Comparison of ENCODE assay signal across 2 cellular contexts in the genomic region with DNA sequence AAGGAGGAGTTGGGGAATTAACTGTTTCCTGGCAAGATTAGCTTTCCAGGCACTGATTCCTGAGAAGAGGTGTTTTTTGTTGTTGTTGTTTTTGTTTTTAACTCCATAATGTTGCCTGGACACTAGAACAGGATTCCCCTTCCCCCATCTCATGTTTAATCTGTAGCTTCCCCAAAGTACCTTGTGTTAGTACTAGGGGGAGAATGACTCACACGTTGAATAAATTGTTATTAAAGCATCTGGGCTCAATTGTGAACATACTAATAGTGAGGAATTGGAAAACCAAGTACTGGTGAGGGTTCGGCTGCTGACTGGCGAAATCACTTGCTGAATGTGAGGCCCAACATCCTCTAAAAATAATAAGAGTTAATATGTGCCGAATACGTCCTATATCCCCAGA.
A peak's percentile ranks its signal among the peaks of the same experiment; 100 is the strongest.
TF ChIP-seq lines count a peak whose summit lies in the region.

No MANE protein-coding gene starts in this region.

TF ChIP-seq in SK-N-SH, 30 proteins besides CTCF, POLR2A, EP300 and RAD21 (continued from another document):
- no peak for TF ChIP-seq IRF3 (IDR thresholded peaks at IDR 0.05; ENCODE audit: low read depth, low read length)
- no peak for TF ChIP-seq RCOR1 (IDR thresholded peaks at IDR 0.05; ENCODE audit: low read length)
- TF ChIP-seq, protein P1, sequence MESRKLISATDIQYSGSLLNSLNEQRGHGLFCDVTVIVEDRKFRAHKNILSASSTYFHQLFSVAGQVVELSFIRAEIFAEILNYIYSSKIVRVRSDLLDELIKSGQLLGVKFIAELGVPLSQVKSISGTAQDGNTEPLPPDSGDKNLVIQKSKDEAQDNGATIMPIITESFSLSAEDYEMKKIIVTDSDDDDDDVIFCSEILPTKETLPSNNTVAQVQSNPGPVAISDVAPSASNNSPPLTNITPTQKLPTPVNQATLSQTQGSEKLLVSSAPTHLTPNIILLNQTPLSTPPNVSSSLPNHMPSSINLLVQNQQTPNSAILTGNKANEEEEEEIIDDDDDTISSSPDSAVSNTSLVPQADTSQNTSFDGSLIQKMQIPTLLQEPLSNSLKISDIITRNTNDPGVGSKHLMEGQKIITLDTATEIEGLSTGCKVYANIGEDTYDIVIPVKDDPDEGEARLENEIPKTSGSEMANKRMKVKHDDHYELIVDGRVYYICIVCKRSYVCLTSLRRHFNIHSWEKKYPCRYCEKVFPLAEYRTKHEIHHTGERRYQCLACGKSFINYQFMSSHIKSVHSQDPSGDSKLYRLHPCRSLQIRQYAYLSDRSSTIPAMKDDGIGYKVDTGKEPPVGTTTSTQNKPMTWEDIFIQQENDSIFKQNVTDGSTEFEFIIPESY (IDR thresholded peaks at IDR 0.05; ENCODE audit: borderline replicate concordance, low read depth) = no peak
- TF ChIP-seq TCF12 (IDR thresholded peaks at IDR 0.05) = peak; percentile 24; the same call in 1 of the 2 replicates
- no peak for TF ChIP-seq MEF2A (IDR thresholded peaks at IDR 0.05; ENCODE audit: borderline replicate concordance, low read depth)
- TF ChIP-seq FOSL2 (IDR thresholded peaks at IDR 0.05; ENCODE audit: borderline replicate concordance, low read depth) = peak; percentile 41; the same call in 1 of the 2 replicates
- no peak for TF ChIP-seq NRF1 (IDR thresholded peaks at IDR 0.05; ENCODE audit: low read depth, low read length)
- no peak for TF ChIP-seq GABPA (IDR thresholded peaks at IDR 0.05; ENCODE audit: low read depth)
- TF ChIP-seq, protein P2, sequence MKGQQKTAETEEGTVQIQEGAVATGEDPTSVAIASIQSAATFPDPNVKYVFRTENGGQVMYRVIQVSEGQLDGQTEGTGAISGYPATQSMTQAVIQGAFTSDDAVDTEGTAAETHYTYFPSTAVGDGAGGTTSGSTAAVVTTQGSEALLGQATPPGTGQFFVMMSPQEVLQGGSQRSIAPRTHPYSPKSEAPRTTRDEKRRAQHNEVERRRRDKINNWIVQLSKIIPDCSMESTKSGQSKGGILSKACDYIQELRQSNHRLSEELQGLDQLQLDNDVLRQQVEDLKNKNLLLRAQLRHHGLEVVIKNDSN (IDR thresholded peaks at IDR 0.05; ENCODE audit: borderline replicate concordance, low read depth) = no peak
- TF ChIP-seq TEAD4 (IDR thresholded peaks at IDR 0.05; ENCODE audit: borderline replicate concordance, insufficient read depth) = no peak
- no peak for TF ChIP-seq CHD2 (IDR thresholded peaks at IDR 0.05; ENCODE audit: low read length, partially characterized antibody)
- 0 out of 2 replicates have a peak, but pooled peaks have one; percentile 18 for TF ChIP-seq JUND (IDR thresholded peaks at IDR 0.05)
- TF ChIP-seq YY1 (IDR thresholded peaks at IDR 0.05; ENCODE audit: low read depth) = no peak
- no peak for TF ChIP-seq SMC3 (IDR thresholded peaks at IDR 0.05; ENCODE audit: low read depth, low read length)
- no peak for TF ChIP-seq RXRA (IDR thresholded peaks at IDR 0.05; ENCODE audit: borderline replicate concordance, low read depth)
- TF ChIP-seq, protein P3, sequence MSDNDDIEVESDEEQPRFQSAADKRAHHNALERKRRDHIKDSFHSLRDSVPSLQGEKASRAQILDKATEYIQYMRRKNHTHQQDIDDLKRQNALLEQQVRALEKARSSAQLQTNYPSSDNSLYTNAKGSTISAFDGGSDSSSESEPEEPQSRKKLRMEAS (IDR thresholded peaks at IDR 0.05; ENCODE audit: low read depth) = no peak
- TF ChIP-seq TAF1 (IDR thresholded peaks at IDR 0.05; ENCODE audit: borderline replicate concordance, low read depth, low read length) = no peak
- TF ChIP-seq GATA2 (CRISPR knock-in tag; IDR thresholded peaks at IDR 0.05) = no peak
- no peak for TF ChIP-seq ELF1 (IDR thresholded peaks at IDR 0.05)

TF ChIP-seq in SK-N-SH treated with all-trans-retinoic acid at 6 μM for 48 hours, 23 proteins besides CTCF, POLR2A, EP300 and RAD21 (continued from another document):
- TF ChIP-seq CSRNP3 (CRISPR knock-in tag; IDR thresholded peaks at IDR 0.05) (no peak), ZNF565 (CRISPR knock-in tag; conservative IDR thresholded peaks at IDR 0.05; ENCODE audit: low read depth) (no peak), RARB (CRISPR knock-in tag; IDR thresholded peaks at IDR 0.05) (no peak)
